Comparison of ENCODE assay signal across 1 cellular context in the genomic region with DNA sequence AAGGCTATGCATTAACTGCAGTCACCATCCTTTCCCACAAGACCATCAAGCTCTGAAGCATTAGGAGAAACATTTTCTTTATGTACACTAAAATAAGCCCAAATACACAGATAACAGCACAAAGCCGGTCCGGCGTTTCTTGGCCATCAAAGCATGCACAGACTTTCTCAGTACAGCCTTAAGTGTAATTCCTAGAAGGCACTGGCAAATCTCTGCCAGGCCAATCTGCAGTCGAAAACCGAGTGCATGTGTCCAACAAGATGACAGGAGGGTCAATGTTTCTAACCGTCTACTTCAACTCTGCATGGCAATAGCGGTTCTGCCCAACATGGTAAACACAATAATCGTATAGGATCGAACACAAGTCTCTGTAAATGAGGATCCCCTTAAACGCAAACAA.
TF ChIP-seq lines count a peak whose summit lies in the region.

No MANE protein-coding gene starts in this region.

TF ChIP-seq in HEK293, 187 proteins besides CTCF, POLR2A, EP300 and RAD21 (continued from another document):
- TF ChIP-seq, protein P1, sequence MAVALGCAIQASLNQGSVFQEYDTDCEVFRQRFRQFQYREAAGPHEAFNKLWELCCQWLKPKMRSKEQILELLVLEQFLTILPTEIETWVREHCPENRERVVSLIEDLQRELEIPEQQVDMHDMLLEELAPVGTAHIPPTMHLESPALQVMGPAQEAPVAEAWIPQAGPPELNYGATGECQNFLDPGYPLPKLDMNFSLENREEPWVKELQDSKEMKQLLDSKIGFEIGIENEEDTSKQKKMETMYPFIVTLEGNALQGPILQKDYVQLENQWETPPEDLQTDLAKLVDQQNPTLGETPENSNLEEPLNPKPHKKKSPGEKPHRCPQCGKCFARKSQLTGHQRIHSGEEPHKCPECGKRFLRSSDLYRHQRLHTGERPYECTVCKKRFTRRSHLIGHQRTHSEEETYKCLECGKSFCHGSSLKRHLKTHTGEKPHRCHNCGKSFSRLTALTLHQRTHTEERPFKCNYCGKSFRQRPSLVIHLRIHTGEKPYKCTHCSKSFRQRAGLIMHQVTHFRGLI (tag by site-specific recombination; IDR thresholded peaks at IDR 0.05) = no peak
